8 cellular contexts compared by ENCODE assay signal in the genomic region with DNA sequence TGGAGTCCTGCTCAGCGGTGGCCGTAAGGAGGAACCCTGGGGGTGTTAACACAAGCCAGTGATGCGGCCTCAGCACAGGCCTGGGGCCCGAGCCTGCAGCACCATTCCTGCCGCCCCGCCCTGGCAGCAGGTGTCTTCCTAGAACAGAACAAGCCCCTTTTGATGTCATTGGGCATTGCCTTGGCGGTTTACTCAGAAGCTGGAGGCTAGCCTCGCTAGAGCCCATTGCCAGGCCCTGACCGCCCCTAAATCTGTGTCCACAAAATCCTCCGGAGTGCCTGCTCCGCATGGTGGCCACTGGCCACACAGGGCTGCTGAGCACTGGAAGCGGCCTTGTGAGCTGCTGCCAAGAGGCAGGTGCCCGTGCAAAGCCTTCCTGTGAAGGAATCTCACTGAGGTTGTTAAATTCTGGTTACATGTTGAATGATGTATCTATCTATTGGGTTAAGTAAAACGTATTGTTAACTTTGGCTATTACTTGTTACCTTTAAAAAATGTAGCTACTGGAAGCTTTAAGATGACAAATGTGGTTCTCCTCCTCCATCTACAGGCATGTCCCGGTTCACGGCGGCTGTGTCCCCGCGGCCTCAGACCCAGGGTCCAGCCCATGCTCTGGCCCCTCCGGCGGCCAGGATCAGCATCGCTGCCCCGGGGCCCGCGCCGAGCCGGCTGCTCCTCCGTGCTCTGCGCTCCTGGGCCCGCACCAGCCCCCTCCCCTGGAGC. TPM values are rescaled to one million over a fixed set of nuclear protein-coding genes. Genes with fewer than 3 reads are reported as not detected.
DNase-seq lines count a peak whose midpoint lies in the region; ATAC-seq lines count a peak whose summit lies in the region.

No MANE protein-coding gene starts in this region.

- H3K4me3 ChIP-seq in iPS-15b (ENCODE audit: low read depth, low read length) (peak overlapping the region; percentile 37), skeletal muscle tissue (ENCODE audit: low read length in 3 of 3) (peak overlapping the region; percentile 71 to 77 (median 74))

- no peaks in the 10 kb centered on the region for H3K9me3 ChIP-seq in iPS-15b (ENCODE audit: control insufficient read depth, insufficient read depth, low read length)
- no peaks in the 10 kb centered on the region for H3K9me3 ChIP-seq in skeletal muscle tissue (ENCODE audit: control insufficient read depth in 3 of 3, low read length in 3 of 3)

- peaks cover 4% of the 10 kb centered on the region for H3K9me3 Mint-ChIP-seq in activated naive CD8-positive, alpha-beta T cell treated with anti-CD3 and anti-CD28 coated beads, Interleukin-2, amount 50 U/mL, for 24 hours

- H3K36me3 ChIP-seq in iPS-15b (ENCODE audit: control insufficient read depth, insufficient read depth, low read length) (no peaks in the 10 kb centered on the region), skeletal muscle tissue (ENCODE audit: control insufficient read depth in 3 of 3, insufficient read depth in 3 of 3, low read length in 3 of 3) (peaks cover 0 to 2% (median 0%) of the 10 kb centered on the region in 3 donors)

- DNase-seq in activated naive CD8-positive, alpha-beta T cell treated with anti-CD3 and anti-CD28 coated beads, Interleukin-2, amount 50 U/mL, for 24 hours, result no peak
- DNase-seq in DMS153 treated with DMSO at 0.1 percent for 48 hours (lab: John Stamatoyannopoulos, UW; ENCODE audit: unreplicated experiment) (no peak), GOT3 (lab: John Stamatoyannopoulos, UW) (no peak), NCI-H1092 (lab: John Stamatoyannopoulos, UW) (no peak)

- H3K4me1 Mint-ChIP-seq in activated naive CD8-positive, alpha-beta T cell treated with anti-CD3 and anti-CD28 coated beads, Interleukin-2, amount 50 U/mL, for 24 hours, result peaks cover 36% of the 10 kb centered on the region

- peak overlapping the region; percentile 76 for H3K4me3 Mint-ChIP-seq in activated naive CD8-positive, alpha-beta T cell treated with anti-CD3 and anti-CD28 coated beads, Interleukin-2, amount 50 U/mL, for 24 hours

- peaks cover 5% of the 10 kb centered on the region for H3K36me3 Mint-ChIP-seq in activated naive CD8-positive, alpha-beta T cell treated with anti-CD3 and anti-CD28 coated beads, Interleukin-2, amount 50 U/mL, for 24 hours (ENCODE audit: low read depth)

- peaks cover 9% of the 10 kb centered on the region for H3K27me3 ChIP-seq in iPS-15b (ENCODE audit: control insufficient read depth, insufficient read depth, low read length)
- H3K27me3 ChIP-seq in skeletal muscle tissue (ENCODE audit: control insufficient read depth in 3 of 3, insufficient read depth in 3 of 3, low read length in 3 of 3), result peaks cover 0 to 12% (median 0%) of the 10 kb centered on the region in 3 donors

- H3K27ac Mint-ChIP-seq in activated naive CD8-positive, alpha-beta T cell treated with anti-CD3 and anti-CD28 coated beads, Interleukin-2, amount 50 U/mL, for 24 hours, result peak overlapping the region; percentile 46

- ATAC-seq in GM19023 (IDR thresholded peaks at IDR 0.05; ENCODE audit: unreplicated experiment) (peak; percentile 1), HG03571 (IDR thresholded peaks at IDR 0.05; ENCODE audit: unreplicated experiment) (peak; percentile 0)
- no peak for ATAC-seq in activated naive CD8-positive, alpha-beta T cell treated with anti-CD3 and anti-CD28 coated beads, Interleukin-2, amount 50 U/mL, for 24 hours

- H3K4me1 ChIP-seq in iPS-15b (ENCODE audit: control insufficient read depth, insufficient read depth, low read length) (peaks cover 5% of the 10 kb centered on the region), skeletal muscle tissue (ENCODE audit: control insufficient read depth in 3 of 3, insufficient read depth in 3 of 3, low read length in 3 of 3) (peaks cover 47 to 66% (median 53%) of the 10 kb centered on the region in 3 donors)

- H3K9ac ChIP-seq in iPS-15b (ENCODE audit: low read depth, low read length) (no peak overlapping the region), skeletal muscle tissue (ENCODE audit: low read depth in 1 of 3, low read length in 3 of 3) (peak overlapping the region; percentile 74 to 88 (median 74))

- H3K27ac ChIP-seq in skeletal muscle tissue (ENCODE audit: low read depth, low read length), result peak overlapping the region; percentile 69

- H3K27me3 Mint-ChIP-seq in activated naive CD8-positive, alpha-beta T cell treated with anti-CD3 and anti-CD28 coated beads, Interleukin-2, amount 50 U/mL, for 24 hours, result no peaks in the 10 kb centered on the region

RNA-seq across cellular contexts. Expression of gene INPP5A, which starts 1.2 kb away (rescaled TPM):
- total RNA-seq in skeletal muscle tissue, result 50.6 TPM
